ENCODE assay signal across 25 cellular contexts in the genomic region with DNA sequence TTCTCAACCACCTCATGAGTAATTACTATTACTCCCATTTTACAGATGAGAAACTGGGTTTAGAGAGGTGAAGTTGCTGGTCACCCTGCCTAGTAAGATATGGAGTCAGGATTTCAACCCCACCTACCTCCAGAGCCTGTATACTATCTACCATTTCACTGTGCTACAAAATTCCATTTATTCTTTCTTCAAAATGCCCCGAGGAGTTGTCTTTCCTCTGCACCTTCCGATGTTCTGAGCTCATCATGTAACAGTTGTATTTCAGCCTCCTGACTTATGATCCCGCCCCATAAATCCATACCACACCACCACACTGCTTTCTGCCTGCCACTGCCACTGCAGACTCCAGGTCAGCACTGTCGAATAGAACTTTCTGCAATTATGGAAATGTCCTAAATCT.
"Had no signal": no experiment of that assay in that cellular context is flagged by ENCODE, and none has a peak within 500 bp of the region (broad histone marks: within the 10 kb centered on the region; RNA-seq: fewer than 3 reads in every experiment).

No MANE protein-coding gene starts in this region.

- H3K27me3 ChIP-seq: stomach, suprapubic skin, testis, thyroid gland, tibial artery, tibial nerve, transverse colon, upper lobe of left lung, upper lobe of right lung, uterus, vagina had no signal

- H3K36me3 ChIP-seq: stomach, suprapubic skin, thoracic aorta, thyroid gland, tibial artery, tibial nerve, transverse colon, upper lobe of left lung, upper lobe of right lung, uterus, vagina had no signal

- H3K4me3 ChIP-seq: stomach, suprapubic skin, testis, thoracic aorta, thyroid gland, tibial artery, tibial nerve, transverse colon, upper lobe of left lung, upper lobe of right lung, uterus, vagina had no signal

- ATAC-seq: stimulated activated effector memory CD8-positive, alpha-beta T cell treated with anti-CD3 and anti-CD28 coated beads, Interleukin-12 subunit alpha, Interleukin-12 subunit beta, amount 100 ng/mL, for 72 hours; stimulated activated memory B cell treated with anti-CD40 and anti-IgM and Interleukin-4, amounts not matched to agents 10 μg/mL and 1 μg/mL and 100 μg/mL, for 72 hours; stimulated activated naive B cell treated with anti-CD40 and anti-IgM and Interleukin-4, amounts not matched to agents 10 μg/mL and 1 μg/mL and 100 μg/mL, for 72 hours; stimulated activated naive CD8-positive, alpha-beta T cell treated with anti-CD3 and anti-CD28 coated beads, Interleukin-15, amount 100 ng/mL, for 72 hours; stimulated activated naive CD8-positive, alpha-beta T cell treated with anti-CD3 and anti-CD28 coated beads, Interleukin-15, Interleukin-2, amounts not matched to agents 100 U/mL and 50 U/mL, for 24 hours; upper lobe of right lung had no signal

- H3K9me3 ChIP-seq: stomach, suprapubic skin, testis, thoracic aorta, thyroid gland, tibial artery, upper lobe of left lung, upper lobe of right lung, uterus, vagina had no signal

- H3K27ac ChIP-seq: stomach, suprapubic skin, testis, thoracic aorta, thyroid gland, tibial artery, tibial nerve, transverse colon, upper lobe of left lung, upper lobe of right lung, uterus, vagina had no signal

- DNase-seq: stimulated activated CD4-positive, alpha-beta T cell treated with anti-CD3 and anti-CD28 coated beads, Interleukin-2, amount 100 ng/mL, for 48 hours; stimulated activated CD4-positive, alpha-beta T cell treated with anti-CD3 and anti-CD28 coated beads, Interleukin-4, amount 100 ng/mL, for 1 hour; stimulated activated CD4-positive, alpha-beta T cell treated with anti-CD3 and anti-CD28 coated beads, Interleukin-4, amount 100 ng/mL, for 24 hours; stimulated activated CD4-positive, alpha-beta T cell treated with anti-CD3 and anti-CD28 coated beads, Interleukin-4, amount 100 ng/mL, for 4 hours; stimulated activated CD8-positive, alpha-beta memory T cell treated with anti-CD3 and anti-CD28 coated beads, Interleukin-4, amount 100 ng/mL, for 48 hours; stimulated activated naive B cell treated with anti-CD40 and anti-IgM and Interleukin-4, amounts not matched to agents 10 μg/mL and 1 μg/mL and 100 μg/mL, for 72 hours; stimulated activated naive CD4-positive, alpha-beta T cell; stimulated activated naive CD4-positive, alpha-beta T cell treated with Interleukin-2 at 50 U/mL for 16 hours; stimulated activated naive CD8-positive, alpha-beta T cell treated with anti-CD3 and anti-CD28 coated beads, Interleukin-15, amount 100 ng/mL, for 72 hours; stimulated activated naive CD8-positive, alpha-beta T cell treated with anti-CD3 and anti-CD28 coated beads, Interleukin-15, Interleukin-2, amounts not matched to agents 100 U/mL and 50 U/mL, for 24 hours; stomach; substantia nigra; testis; thyroid gland; tibial artery; transverse colon; upper lobe of left lung; upper lobe of right lung; uterus had no signal

- H3K4me1 ChIP-seq: stomach, suprapubic skin, testis, thyroid gland, tibial artery, tibial nerve, transverse colon, upper lobe of left lung, upper lobe of right lung, uterus, vagina had no signal
